In the genomic region with DNA sequence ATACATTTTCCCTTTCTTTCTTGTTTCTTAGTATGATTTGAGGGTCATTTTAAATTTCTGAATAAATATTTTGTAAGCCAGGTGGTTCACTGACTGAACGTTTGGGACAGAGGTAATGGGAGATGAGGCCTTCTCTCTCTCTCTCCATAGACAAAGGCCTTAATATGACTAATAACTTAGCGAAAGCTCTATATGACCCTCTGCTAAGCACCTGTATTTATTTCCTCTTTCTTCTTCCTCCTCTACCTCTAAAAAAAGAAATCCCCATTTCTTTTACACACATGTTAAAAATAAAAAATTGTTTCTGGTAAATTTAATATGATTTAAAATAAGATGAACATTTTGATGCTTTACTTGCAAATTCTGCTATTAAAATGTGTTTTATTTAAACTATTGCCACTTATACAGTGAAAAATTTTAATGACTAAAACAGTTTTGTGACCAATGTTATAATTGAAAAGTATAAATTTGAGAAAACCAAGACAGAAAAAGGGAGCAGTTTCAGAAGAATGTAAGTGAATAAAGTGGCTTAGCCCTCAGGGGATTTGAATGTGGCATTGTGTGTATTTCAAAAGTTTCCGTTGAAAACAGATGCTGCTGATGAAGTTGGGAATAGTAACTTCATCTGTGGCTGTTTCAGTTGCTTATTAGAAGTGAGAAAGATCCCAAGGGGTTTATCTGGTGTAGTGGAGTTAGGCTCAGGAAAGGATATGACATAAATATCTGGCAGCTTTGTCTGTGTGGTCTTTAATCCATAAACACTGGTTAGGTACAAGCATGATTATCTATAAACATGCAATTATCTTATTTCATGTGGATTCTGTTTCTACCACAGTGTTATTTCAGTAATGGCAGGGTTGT, we compare ENCODE assay signal across 1 cellular context.
A peak's percentile ranks its signal among the peaks of the same experiment; 100 is the strongest.
TF ChIP-seq lines count a peak whose summit lies in the region.

No MANE protein-coding gene starts in this region.

TF ChIP-seq in GM12878, 131 proteins besides CTCF, POLR2A, EP300 and RAD21 (continued from another document):
- no peak for TF ChIP-seq RBBP5 (conservative IDR thresholded peaks at IDR 0.05)
- TF ChIP-seq, protein P1, sequence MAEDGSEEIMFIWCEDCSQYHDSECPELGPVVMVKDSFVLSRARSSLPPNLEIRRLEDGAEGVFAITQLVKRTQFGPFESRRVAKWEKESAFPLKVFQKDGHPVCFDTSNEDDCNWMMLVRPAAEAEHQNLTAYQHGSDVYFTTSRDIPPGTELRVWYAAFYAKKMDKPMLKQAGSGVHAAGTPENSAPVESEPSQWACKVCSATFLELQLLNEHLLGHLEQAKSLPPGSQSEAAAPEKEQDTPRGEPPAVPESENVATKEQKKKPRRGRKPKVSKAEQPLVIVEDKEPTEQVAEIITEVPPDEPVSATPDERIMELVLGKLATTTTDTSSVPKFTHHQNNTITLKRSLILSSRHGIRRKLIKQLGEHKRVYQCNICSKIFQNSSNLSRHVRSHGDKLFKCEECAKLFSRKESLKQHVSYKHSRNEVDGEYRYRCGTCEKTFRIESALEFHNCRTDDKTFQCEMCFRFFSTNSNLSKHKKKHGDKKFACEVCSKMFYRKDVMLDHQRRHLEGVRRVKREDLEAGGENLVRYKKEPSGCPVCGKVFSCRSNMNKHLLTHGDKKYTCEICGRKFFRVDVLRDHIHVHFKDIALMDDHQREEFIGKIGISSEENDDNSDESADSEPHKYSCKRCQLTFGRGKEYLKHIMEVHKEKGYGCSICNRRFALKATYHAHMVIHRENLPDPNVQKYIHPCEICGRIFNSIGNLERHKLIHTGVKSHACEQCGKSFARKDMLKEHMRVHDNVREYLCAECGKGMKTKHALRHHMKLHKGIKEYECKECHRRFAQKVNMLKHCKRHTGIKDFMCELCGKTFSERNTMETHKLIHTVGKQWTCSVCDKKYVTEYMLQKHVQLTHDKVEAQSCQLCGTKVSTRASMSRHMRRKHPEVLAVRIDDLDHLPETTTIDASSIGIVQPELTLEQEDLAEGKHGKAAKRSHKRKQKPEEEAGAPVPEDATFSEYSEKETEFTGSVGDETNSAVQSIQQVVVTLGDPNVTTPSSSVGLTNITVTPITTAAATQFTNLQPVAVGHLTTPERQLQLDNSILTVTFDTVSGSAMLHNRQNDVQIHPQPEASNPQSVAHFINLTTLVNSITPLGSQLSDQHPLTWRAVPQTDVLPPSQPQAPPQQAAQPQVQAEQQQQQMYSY (CRISPR knock-in tag; IDR thresholded peaks at IDR 0.05): no peak
- peak; percentile 90 for TF ChIP-seq EED (IDR thresholded peaks at IDR 0.05; ENCODE audit: low read depth)
- TF ChIP-seq ZNF384 (IDR thresholded peaks at IDR 0.05; ENCODE audit: borderline replicate concordance, low read depth, low read length): peak; percentile 3; the same call in 1 of the 2 replicates
- peak; percentile 36; the same call in 1 of the 2 replicates for TF ChIP-seq ZNF217 (IDR thresholded peaks at IDR 0.05)
- peak; percentile 89 for TF ChIP-seq RUNX3 (IDR thresholded peaks at IDR 0.05; ENCODE audit: low read length)
